22 cellular contexts compared by ENCODE assay signal in the genomic region with DNA sequence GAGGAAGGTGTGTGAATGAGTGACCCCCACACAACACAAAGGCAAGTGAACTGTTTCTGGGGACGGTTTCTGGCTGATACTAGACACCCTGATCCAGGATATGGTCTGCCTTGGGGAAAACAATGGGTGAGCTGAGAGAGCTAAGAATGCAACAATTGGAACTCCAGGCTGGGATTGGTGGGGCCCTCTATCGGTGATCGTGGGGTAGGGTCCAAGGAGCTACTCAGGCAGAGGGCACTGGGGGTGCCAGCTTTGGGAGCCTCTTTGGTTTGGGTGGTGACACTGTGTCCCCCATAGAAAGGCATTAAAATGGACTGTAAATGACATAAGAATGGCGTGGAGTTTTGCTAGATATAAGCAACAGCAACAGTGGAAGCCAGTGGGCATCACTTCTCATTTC.
DNase-seq lines count a peak whose midpoint lies in the region; ATAC-seq, FAIRE-seq and TF ChIP-seq lines count a peak whose summit lies in the region.
"Had no signal": no experiment of that assay in that cellular context is flagged by ENCODE, and none has a peak within 500 bp of the region (broad histone marks: within the 10 kb centered on the region; RNA-seq: fewer than 3 reads in every experiment).

No MANE protein-coding gene starts in this region.

- CTCF ChIA-PET in HepG2 (lab: Yijun Ruan, JAX; ENCODE audit: low intra/inter-chr PET ratio, low total read pairs), result no interaction called here

- H3K27ac ChIP-seq in DOHH2 (ENCODE audit: low read depth, low read length) (no peak overlapping the region), H9 (ENCODE audit: insufficient read length, low read depth, low read length) (no peak overlapping the region), HepG2 (ENCODE audit: extremely low read length, insufficient read depth, low read length) (no peak overlapping the region)
- H3K27ac ChIP-seq: HL-60, KMS-11, Peyer's patch, uterus, VCaP had no signal

- H4K5ac ChIP-seq in H9 (ENCODE audit: insufficient read length, low read depth, low read length), result no peak overlapping the region

- TF ChIP-seq RAD21 in HepG2 (CRISPR knock-in tag; IDR thresholded peaks at IDR 0.05), result no peak

- no peak overlapping the region for H3K56ac ChIP-seq in H9 (ENCODE audit: insufficient read length, low read depth, low read length)

- no peak overlapping the region for H4K8ac ChIP-seq in H9 (replicated peaks; ENCODE audit: insufficient read length, low read depth, low read length)

- no TSS peak for BruUV-seq in HepG2 (replicated peaks; lab: Mats Ljungman, UMichigan)

- no CpG with 5 or more reads among the region's 4 CpGs for WGBS in H9 (ENCODE audit: extremely low coverage, insufficient read length, low lambda C conversion rate)
- 0% methylated on average over 4 of the region's 4 CpGs for WGBS in HepG2 (ENCODE audit: low lambda C conversion rate)

- DNase-seq in H9 (peak; percentile 68), OCI-M1 (lab: John Stamatoyannopoulos, UW) (peak; percentile 80), iPS-NIHi7 (ENCODE audit: extremely low spot score) (peak; percentile 78), GM12892 (ENCODE audit: insufficient read length) (no peak), RPMI8226 (no peak), NCI-H82 (lab: John Stamatoyannopoulos, UW) (no peak), HepG2 (ENCODE audit: low spot score) (no peak)
- DNase-seq: activated CD4-positive, alpha-beta T cell treated with anti-CD3 and anti-CD28 coated beads, Interleukin-2, amount 50 U/mL, for 48 hours; anterior cingulate cortex; CD4-positive, CD25-positive, alpha-beta regulatory T cell; effector CD4-positive, alpha-beta T cell; glutamatergic neuron; left ventricle myocardium superior; NCI-H2171; Peyer's patch; uterus had no signal

- H3K27me3 ChIP-seq in DOHH2 (ENCODE audit: control insufficient read depth, low read length) (no peaks in the 10 kb centered on the region), H9 (ENCODE audit: insufficient read depth, low read length) (no peaks in the 10 kb centered on the region), HepG2 (ENCODE audit: control insufficient read depth in 1 of 2, insufficient read depth in 2 of 2, low read length in 2 of 2) (no peaks in the 10 kb centered on the region; a peak in 1 of 5 replicates)
- H3K27me3 ChIP-seq: Peyer's patch, uterus had no signal

- H2AK5ac ChIP-seq in H9 (ENCODE audit: insufficient read length, low read length), result no peak overlapping the region

- H3K79me2 ChIP-seq in DOHH2 (ENCODE audit: control insufficient read depth, low read length) (no peaks in the 10 kb centered on the region), H9 (ENCODE audit: insufficient read depth, low read length) (no peaks in the 10 kb centered on the region), HepG2 (ENCODE audit: insufficient read depth, low read length) (no peaks in the 10 kb centered on the region)

- H3K4me3 ChIP-seq in DOHH2 (ENCODE audit: low read length) (no peak overlapping the region), HepG2 (replicated peaks in 1 of 3; ENCODE audit: insufficient read depth in 1 of 3, low read depth in 2 of 3, low read length in 3 of 3) (no peak overlapping the region)
- H3K4me3 ChIP-seq: Peyer's patch, uterus had no signal

- intact Hi-C loops in HepG2 (cut with micrococcal nuclease; ENCODE audit: unreplicated experiment), result no loop called here

- no peak overlapping the region for H3K23ac ChIP-seq in H9 (ENCODE audit: insufficient read length, low read depth, low read length)

- H3K9me3 ChIP-seq in DOHH2 (ENCODE audit: control insufficient read depth, insufficient read depth, low read length) (no peaks in the 10 kb centered on the region), H9 (ENCODE audit: control insufficient read depth, low read depth, low read length) (no peaks in the 10 kb centered on the region), HepG2 (ENCODE audit: low read length) (no peaks in the 10 kb centered on the region)
- H3K9me3 ChIP-seq: Peyer's patch, uterus had no signal

- H3K4me2 ChIP-seq in DOHH2 (ENCODE audit: low read length) (no peak overlapping the region), H9 (ENCODE audit: insufficient read depth, insufficient read length, low read length) (no peak overlapping the region), HepG2 (ENCODE audit: low read depth, low read length) (no peak overlapping the region)
- H3K4me2 ChIP-seq: KMS-11 had no signal

- no peaks in the 10 kb centered on the region for H3K79me1 ChIP-seq in H9 (ENCODE audit: insufficient read depth, low read depth, low read length, poor library complexity, severe bottlenecking)

- H3T11ph ChIP-seq in H9 (ENCODE audit: low read length), result no peak overlapping the region

- H3K18ac ChIP-seq in H9 (ENCODE audit: insufficient read length, low read depth, low read length), result no peak overlapping the region

- H3K9ac ChIP-seq in H9 (ENCODE audit: extremely low read depth, insufficient read length, low read length) (no peak overlapping the region), HepG2 (ENCODE audit: insufficient read depth, low read depth, low read length) (no peak overlapping the region)
- H3K9ac ChIP-seq: KMS-11 had no signal

- TF ChIP-seq POLR2A in GM12892 (IDR thresholded peaks at IDR 0.05; ENCODE audit: low read depth, low read length) (no peak), HepG2 (IDR thresholded peaks at IDR 0.05; ENCODE audit: insufficient read depth in 1 of 2, low read depth in 2 of 2, low read length in 2 of 2) (no peak)

- H3K4me1 Mint-ChIP-seq in H9, result peaks cover 12 to 19% of the 10 kb centered on the region in 2 experiments
- H3K4me1 Mint-ChIP-seq: CD4-positive, CD25-positive, alpha-beta regulatory T cell; central memory CD8-positive, alpha-beta T cell had no signal

- no peak overlapping the region for H3K14ac ChIP-seq in H9 (ENCODE audit: insufficient read depth, low read length)

- TF ChIP-seq CTCF in DOHH2 (IDR thresholded peaks at IDR 0.05; ENCODE audit: low read depth, low read length, poor library complexity, severe bottlenecking) (peak; percentile 25), H9 (conservative IDR thresholded peaks at IDR 0.05) (peak; percentile 73), HepG2 (CRISPR knock-in tag; IDR thresholded peaks at IDR 0.05) (no peak)

- no peaks in the 10 kb centered on the region for H3F3A ChIP-seq in DOHH2 (ENCODE audit: control insufficient read depth, insufficient read depth)

- H2AFZ ChIP-seq in H9 (ENCODE audit: low read length), result no peak overlapping the region
- H2AFZ ChIP-seq in HepG2 (ENCODE audit: low read length), result no peak overlapping the region

- FAIRE-seq in GM12892 (lab: Jason Lieb, UNC), result no peak
- no peak for FAIRE-seq in HepG2 (lab: Jason Lieb, UNC)
- FAIRE-seq: GM18507 had no signal

- no peak overlapping the region for H3K4me3 Mint-ChIP-seq in H9
- H3K4me3 Mint-ChIP-seq: CD4-positive, CD25-positive, alpha-beta regulatory T cell; central memory CD8-positive, alpha-beta T cell had no signal

- no peaks in the 10 kb centered on the region for H3K27me3 Mint-ChIP-seq in H9 (ENCODE audit: low read depth)
- H3K27me3 Mint-ChIP-seq: CD4-positive, CD25-positive, alpha-beta regulatory T cell had no signal

- no peak overlapping the region for H2BK20ac ChIP-seq in H9 (ENCODE audit: low read depth, low read length, poor library complexity, severe bottlenecking)

- no peak overlapping the region for H2BK12ac ChIP-seq in H9 (ENCODE audit: insufficient read length, low read depth, low read length)

- no peak for ATAC-seq in HepG2
- ATAC-seq: left ventricle myocardium superior had no signal

- H4K20me1 ChIP-seq in DOHH2 (ENCODE audit: control insufficient read depth, insufficient read depth, low read depth, low read length) (no peaks in the 10 kb centered on the region), H9 (ENCODE audit: control insufficient read depth, insufficient read depth, insufficient read length) (no peaks in the 10 kb centered on the region), HepG2 (ENCODE audit: insufficient read depth, low read length) (no peaks in the 10 kb centered on the region)

- no peak overlapping the region for H3K4ac ChIP-seq in H9 (ENCODE audit: low read depth, low read length)

- no peak overlapping the region for H2BK5ac ChIP-seq in H9 (ENCODE audit: insufficient read length, low read length)

- H3K9me3 Mint-ChIP-seq in H9, result no peaks in the 10 kb centered on the region
- H3K9me3 Mint-ChIP-seq: CD4-positive, CD25-positive, alpha-beta regulatory T cell; central memory CD8-positive, alpha-beta T cell had no signal

- POLR2A ChIA-PET in HepG2 (lab: Yijun Ruan, JAX), result no interaction called here

- H3K27ac Mint-ChIP-seq in H9, result peak overlapping the region in 1 of 3 experiments; percentile 26; a peak in 2 of 7 replicates
- H3K27ac Mint-ChIP-seq: CD4-positive, CD25-positive, alpha-beta regulatory T cell had no signal

- H3K4me1 ChIP-seq in DOHH2 (ENCODE audit: control insufficient read depth, low read length) (no peaks in the 10 kb centered on the region), H9 (ENCODE audit: insufficient read depth, low read length) (no peaks in the 10 kb centered on the region; the same call in 1 of the 2 replicates), HepG2 (ENCODE audit: insufficient read depth, low read length) (no peaks in the 10 kb centered on the region)
- H3K4me1 ChIP-seq: Peyer's patch, uterus had no signal

- in situ Hi-C loops in HepG2 (cut with HindIII; ENCODE audit: extremely low pct_ligation_motif_present, low pct_unique_long_range_greater_than_20kb), result loop anchor here (10.0 kb wide), 1 partner anchor 56 kb away; no protein-coding TSS in a partner anchor

- no peaks in the 10 kb centered on the region for H3K9me2 ChIP-seq in DOHH2 (replicated peaks; ENCODE audit: control insufficient read depth, low read length)

- H3K36me3 ChIP-seq in DOHH2 (ENCODE audit: control insufficient read depth, low read length) (no peaks in the 10 kb centered on the region), HepG2 (replicated peaks in 1 of 2; ENCODE audit: control insufficient read depth in 1 of 2, insufficient read depth in 2 of 2, low read length in 2 of 2) (no peaks in the 10 kb centered on the region)
- H3K36me3 ChIP-seq: Peyer's patch, uterus had no signal

- H3K36me3 Mint-ChIP-seq in H9 (ENCODE audit: insufficient read depth in 1 of 3, low read depth in 3 of 3), result no peaks in the 10 kb centered on the region
- H3K36me3 Mint-ChIP-seq: CD4-positive, CD25-positive, alpha-beta regulatory T cell had no signal

- no peak overlapping the region for H4K91ac ChIP-seq in H9 (ENCODE audit: insufficient read length, low read depth, low read length)

- no peak overlapping the region for H2BK15ac ChIP-seq in H9 (ENCODE audit: low read depth, low read length)

- no peak overlapping the region for H2BK120ac ChIP-seq in H9 (ENCODE audit: low read depth, low read length, poor library complexity, severe bottlenecking)

- no peak for TF ChIP-seq EP300 in HepG2 (IDR thresholded peaks at IDR 0.05; ENCODE audit: low read depth in 2 of 2, low read length in 2 of 2)
- no peak for TF ChIP-seq EP300 in HepG2 (CRISPR knock-in tag; IDR thresholded peaks at IDR 0.05; ENCODE audit: borderline replicate concordance)

- H3K23me2 ChIP-seq in H9 (ENCODE audit: insufficient read length, low read depth, low read length, poor library complexity, severe bottlenecking), result no peaks in the 10 kb centered on the region

TF ChIP-seq in HepG2, 621 proteins besides CTCF, POLR2A, EP300 and RAD21 (continues in another document):
- TF ChIP-seq SOX6 (IDR thresholded peaks at IDR 0.05), result no peak
- no peak for TF ChIP-seq SOX6 (CRISPR knock-in tag; IDR thresholded peaks at IDR 0.05)
- TF ChIP-seq TBX2 (CRISPR knock-in tag; IDR thresholded peaks at IDR 0.05; ENCODE audit: borderline replicate concordance), result no peak
- no peak for TF ChIP-seq ZNF605 (CRISPR knock-in tag; IDR thresholded peaks at IDR 0.05)

Comparison
In these comparisons a context has a peak if more than half of its experiments do, and no peak if none do; other contexts are left out.
1. DNase-seq: peak in H9 (single experiment), OCI-M1 (single experiment) and iPS-NIHi7 (single experiment); none in GM12892 (single experiment), RPMI8226 (single experiment), NCI-H82 (single experiment) and HepG2 (single experiment).